ENCODE assay signal across 13 cellular contexts in genomic region chr3:182716114-182716688, GRCh38.
A peak's percentile ranks its signal among the peaks of the same experiment; 100 is the strongest.
DNase-seq lines count a peak whose midpoint lies in the region; ATAC-seq and TF ChIP-seq lines count a peak whose summit lies in the region.
"Had no signal": no experiment of that assay in that cellular context is flagged by ENCODE, and none has a peak within 500 bp of the region (broad histone marks: within the 10 kb centered on the region; RNA-seq: fewer than 3 reads in every experiment).

No MANE protein-coding gene starts in this region.

- TF ChIP-seq CTCF in transverse colon (IDR thresholded peaks at IDR 0.05) (no peak), ascending aorta (IDR thresholded peaks at IDR 0.05) (no peak)

- WGBS in transverse colon (ENCODE audit: low coverage in 1 of 2), 2 donors, result 13 to 25% methylated on average over 1 of the region's 1 CpG

- H3K27ac ChIP-seq in transverse colon (peak overlapping the region; percentile 1 to 63 (median 40)), ascending aorta (no peak overlapping the region)
- H3K27ac ChIP-seq: heart left ventricle, vagina had no signal

- DNase-seq in Right ventricle myocardium superior (no peak), cardiac septum (ENCODE audit: low spot score) (no peak), T-cell (no peak), transverse colon (no peak), ascending aorta (ENCODE audit: low spot score in 2 of 2) (no peak), NK-92 (lab: John Stamatoyannopoulos, UW; ENCODE audit: unreplicated experiment) (no peak)
- DNase-seq in activated CD8-positive, alpha-beta memory T cell treated with anti-CD3 and anti-CD28 coated beads, Interleukin-2, amount 50 U/mL, for 48 hours, result no peak
- DNase-seq: heart left ventricle; NCI-H1930; stimulated activated CD4-positive, alpha-beta T cell treated with anti-CD3 and anti-CD28 coated beads, Interleukin-4, amount 100 ng/mL, for 4 hours had no signal

- peak; percentile 16 for ATAC-seq in Right ventricle myocardium superior (ENCODE audit: poor library complexity)
- ATAC-seq in HG02840 (IDR thresholded peaks at IDR 0.05; ENCODE audit: low FRiP score, unreplicated experiment), result peak; percentile 43
- ATAC-seq in T-cell (replicated peaks in 1 of 4), result no peak

- H3K27me3 ChIP-seq in transverse colon (no peaks in the 10 kb centered on the region), ascending aorta (no peaks in the 10 kb centered on the region)
- H3K27me3 ChIP-seq: heart left ventricle, vagina had no signal

- H3K36me3 Mint-ChIP-seq in T-cell, result no peaks in the 10 kb centered on the region

- TF ChIP-seq POLR2A in transverse colon (IDR thresholded peaks at IDR 0.05), result no peak

- H3K4me3 ChIP-seq in transverse colon (no peak overlapping the region), ascending aorta (no peak overlapping the region)
- H3K4me3 ChIP-seq: heart left ventricle, vagina had no signal

- peaks cover 4 to 8% (median 6%) of the 10 kb centered on the region in 3 donors for H3K4me1 Mint-ChIP-seq in T-cell

- peaks cover 0 to 37% (median 17%) of the 10 kb centered on the region in 4 donors for H3K4me1 ChIP-seq in transverse colon
- H3K4me1 ChIP-seq in ascending aorta, result no peaks in the 10 kb centered on the region
- H3K4me1 ChIP-seq: vagina had no signal

- intact Hi-C loops in Right ventricle myocardium superior (cut with DNase I) (no loop called here), cardiac septum (cut with DNase I) (no loop called here), transverse colon (cut with DNase I; ENCODE audit: low total_unique reads) (no loop called here), ascending aorta (cut with DNase I) (loop anchor here (10.0 kb wide), 1 partner anchor 669 kb away; no protein-coding TSS in a partner anchor)

- H3K27ac Mint-ChIP-seq in T-cell, result peak overlapping the region; percentile 1 to 23

- CTCF ChIA-PET in T-cell (lab: Charles Lee), result interaction anchor here (0.6 to 4.5 kb wide), 7 partner anchors 8 to 994 kb away, joined by 3 to 71 read pairs (median 3); no protein-coding TSS in a partner anchor

- in situ Hi-C loops in transverse colon (cut with MboI; ENCODE audit: low pct_ligation_motif_present in 1 of 4, low pct_unique_long_range_greater_than_20kb in 1 of 4, low sequenced_read_pairs in 3 of 4), result loop anchor here (10.0 to 25.0 kb wide), 2 partner anchors 119 to 671 kb away; no protein-coding TSS in a partner anchor

- no peaks in the 10 kb centered on the region for H3K9me3 Mint-ChIP-seq in T-cell
- H3K9me3 Mint-ChIP-seq: neural crest cell had no signal

- TF ChIP-seq EP300 in transverse colon (IDR thresholded peaks at IDR 0.05; ENCODE audit: low read depth), result no peak

- H3K27me3 Mint-ChIP-seq in T-cell, result no peaks in the 10 kb centered on the region

- POLR2A ChIA-PET in T-cell (lab: Charles Lee), result interaction anchor here (0.6 to 0.7 kb wide), 2 partner anchors 126 to 129 kb away, joined by 3 to 5 read pairs; no protein-coding TSS in a partner anchor

- no peak overlapping the region for H3K4me3 Mint-ChIP-seq in T-cell
- H3K4me3 Mint-ChIP-seq: neural crest cell had no signal

- H3K9me3 ChIP-seq in transverse colon (no peaks in the 10 kb centered on the region), ascending aorta (no peaks in the 10 kb centered on the region)
- H3K9me3 ChIP-seq: heart left ventricle, vagina had no signal

- H3K36me3 ChIP-seq in transverse colon (no peaks in the 10 kb centered on the region), ascending aorta (no peaks in the 10 kb centered on the region)
- H3K36me3 ChIP-seq: heart left ventricle, vagina had no signal

Comparison
In these comparisons a context has a peak if more than half of its experiments do, and no peak if none do; other contexts are left out.
1. ATAC-seq: peak in Right ventricle myocardium superior (single experiment) and HG02840 (single experiment); none in T-cell (0 of 4).
2. H3K27ac ChIP-seq: peak in transverse colon (4 of 4); none in ascending aorta (0 of 2).